In genomic region chr11:45180888-45181594, GRCh38 we compare ENCODE assay signal across 9 cellular contexts. TPM values are rescaled to one million over a fixed set of nuclear protein-coding genes. Genes with fewer than 3 reads are reported as not detected.
DNase-seq lines count a peak whose midpoint lies in the region; ATAC-seq and TF ChIP-seq lines count a peak whose summit lies in the region.
"Had no signal": no experiment of that assay in that cellular context is flagged by ENCODE, and none has a peak within 500 bp of the region (broad histone marks: within the 10 kb centered on the region; RNA-seq: fewer than 3 reads in every experiment).

No MANE protein-coding gene starts in this region.

- H3K27me3 ChIP-seq in cardiac muscle cell (no peaks in the 10 kb centered on the region), prostate gland (replicated peaks; ENCODE audit: insufficient read depth) (no peaks in the 10 kb centered on the region)

- H3K9me3 ChIP-seq in cardiac muscle cell (ENCODE audit: low read depth) (no peaks in the 10 kb centered on the region), prostate gland (no peaks in the 10 kb centered on the region)

- H3K27ac ChIP-seq in cardiac muscle cell (peak overlapping the region; percentile 77), prostate gland (peak overlapping the region; percentile 78 to 79)
- H3K27ac ChIP-seq: SK-N-MC had no signal

- H3K36me3 ChIP-seq in cardiac muscle cell (peaks cover 8% of the 10 kb centered on the region), prostate gland (no peaks in the 10 kb centered on the region)

- intact Hi-C loops in prostate gland (cut with DNase I): loop anchor here (2.0 kb wide), 2 partner anchors 30 to 34 kb away; partner anchors contain the start of gene PRDM11

- peak; percentile 49 for TF ChIP-seq POLR2A in prostate gland (IDR thresholded peaks at IDR 0.05)

- TF ChIP-seq CTCF in GM10266 (IDR thresholded peaks at IDR 0.05; ENCODE audit: control insufficient read depth, insufficient read depth, low read depth, missing control alignments): no peak
- no peak for TF ChIP-seq CTCF in cardiac muscle cell (IDR thresholded peaks at IDR 0.05; ENCODE audit: low read depth, low read length)
- no peak for TF ChIP-seq CTCF in prostate gland (IDR thresholded peaks at IDR 0.05)

- peak; percentile 57 for DNase-seq in GM10266 (ENCODE audit: extremely low spot score)
- DNase-seq in NCI-H460 (ENCODE audit: extremely low read depth, low read depth): peak; percentile 29
- DNase-seq in activated naive CD4-positive, alpha-beta T cell treated with anti-CD3 and anti-CD28 coated beads, Interleukin-2, amount 50 U/mL, for 16 hours: peak; percentile 38
- peak in 1 of 2 donors; percentile 64 for DNase-seq in cardiac muscle cell (ENCODE audit: low read depth in 1 of 2, low spot score in 1 of 2)
- DNase-seq in prostate gland (ENCODE audit: low spot score): peak; percentile 54
- DNase-seq in NCI-H2107 treated with DMSO at 0.1 percent for 48 hours (lab: John Stamatoyannopoulos, UW; ENCODE audit: unreplicated experiment): no peak
- no peak for DNase-seq in NCI-H510A treated with DMSO at 0.1 percent for 48 hours (lab: John Stamatoyannopoulos, UW)

- 7% methylated on average over 15 of the region's 42 CpGs for WGBS in prostate gland

- peaks cover 27% of the 10 kb centered on the region for H3K4me1 ChIP-seq in cardiac muscle cell (ENCODE audit: low read depth)
- no peaks in the 10 kb centered on the region for H3K4me1 ChIP-seq in prostate gland (replicated peaks)

- H3K4me3 ChIP-seq in cardiac muscle cell: peak overlapping the region; percentile 40
- H3K4me3 ChIP-seq in prostate gland: peak overlapping the region; percentile 55 to 59
- H3K4me3 ChIP-seq: SK-N-MC had no signal

- ATAC-seq in HG03460 (IDR thresholded peaks at IDR 0.05; ENCODE audit: unreplicated experiment): no peak

RNA-seq across cellular contexts. Expression of gene PRDM11, which starts 34.6 kb away (rescaled TPM):
- 1.0 and 1.5 TPM in 2 replicates for total RNA-seq in NCI-H460 (2014; rRNA removed; shearing (Covaris generic))
- polyA plus RNA-seq in NCI-H460 (2014; cell fraction: nucleus; rRNA removed): 0.60 and 1.5 TPM in 2 replicates
- total RNA-seq in cardiac muscle cell: 15.9 and 20.5 TPM in 2 replicates
- 11.3 and 11.8 TPM in 2 replicates for polyA plus RNA-seq in cardiac muscle cell
- total RNA-seq in prostate gland: 10 to 100 TPM; 13.1 to 15.3 TPM

Comparison
In these comparisons a context has a peak if more than half of its experiments do, and no peak if none do; other contexts are left out.
1. DNase-seq: peak in GM10266 (single experiment), NCI-H460 (single experiment), activated naive CD4-positive, alpha-beta T cell treated with anti-CD3 and anti-CD28 coated beads, Interleukin-2, amount 50 U/mL, for 16 hours (single experiment) and prostate gland (single experiment); none in NCI-H2107 treated with DMSO at 0.1 percent for 48 hours (single experiment) and NCI-H510A treated with DMSO at 0.1 percent for 48 hours (single experiment).